In genomic region chr10:134743-135600, GRCh38 we compare ENCODE assay signal across 7 cellular contexts. TPM values are rescaled to one million over a fixed set of nuclear protein-coding genes. Genes with fewer than 3 reads are reported as not detected.
DNase-seq lines count a peak whose midpoint lies in the region; FAIRE-seq and TF ChIP-seq lines count a peak whose summit lies in the region.

TSS of gene ZMYND11 (plus strand) at chr10:135455. CDS start at chr10:180013, 44,558 bp downstream.

- DNase-seq in GM12892 (ENCODE audit: insufficient read length) (peak; percentile 60), HAP-1 (ENCODE audit: low spot score in 2 of 2) (peak; percentile 45 to 74), NB4 (ENCODE audit: low read depth) (peak; percentile 80), H1 (ENCODE audit: low read depth in 1 of 2, low spot score in 2 of 2) (peak in 1 of 2 experiments; percentile 68), mesenteric fat pad (ENCODE audit: low spot score) (peak; percentile 91)
- DNase-seq in activated CD8-positive, alpha-beta memory T cell treated with anti-CD3 and anti-CD28 coated beads for 4 hours (ENCODE audit: low read depth in 2 of 2), result peak; percentile 35 to 42
- DNase-seq in stimulated activated CD8-positive, alpha-beta memory T cell treated with anti-CD3 and anti-CD28 coated beads, Interleukin-15, amount 100 ng/mL, for 48 hours (ENCODE audit: low read depth in 2 of 2), result peak; percentile 41 to 52

- H4K5ac ChIP-seq in H1 (ENCODE audit: insufficient read length, low read depth, low read length), result peak within 1 kb of the TSS; percentile 78

- 1% methylated on average over 58 of the region's 131 CpGs; no CpG with 5 or more reads in 1 of the 2 experiments for WGBS in H1 (ENCODE audit: extremely low coverage in 1 of 2, insufficient coverage in 1 of 2, insufficient read length in 1 of 2, insufficient replicate concordance in 2 of 2, low coverage in 1 of 2, low lambda C conversion rate in 2 of 2, missing lambda C conversion rate in 1 of 2), 2 experiments

- no peaks in the 10 kb centered on the region for H3K36me3 ChIP-seq in HAP-1 (replicated peaks)
- no peaks in the 10 kb centered on the region for H3K36me3 ChIP-seq in H1 (ENCODE audit: control insufficient read depth in 2 of 4, insufficient read depth in 4 of 4, low read length in 3 of 4)

- TF ChIP-seq CTCF in NB4 (IDR thresholded peaks at IDR 0.05; ENCODE audit: low read depth, low read length) (no peak), H1 (IDR thresholded peaks at IDR 0.05; ENCODE audit: control extremely low read depth in 1 of 3, insufficient read depth in 1 of 3, low read depth in 1 of 3, low read length in 3 of 3) (no peak)

- H3K18ac ChIP-seq in H1 (ENCODE audit: extremely low read depth, low read length), result peak within 1 kb of the TSS; percentile 89; the same call in 1 of the 2 replicates

- no peak within 1 kb of the TSS for H2BK120ac ChIP-seq in H1 (replicated peaks; ENCODE audit: low read depth, low read length)

- peaks cover 7 to 13% of the 10 kb centered on the region in 2 experiments for H4K20me1 ChIP-seq in H1 (replicated peaks in 1 of 2; ENCODE audit: control insufficient read depth in 1 of 2, insufficient read depth in 2 of 2, low read length in 2 of 2)

- H3K27me3 ChIP-seq in HAP-1 (ENCODE audit: low read depth), result no peaks in the 10 kb centered on the region
- peaks cover 0 to 15% (median 7%) of the 10 kb centered on the region in 4 experiments; a peak in 5 of 7 replicates for H3K27me3 ChIP-seq in H1 (replicated peaks in 1 of 4; ENCODE audit: control insufficient read depth in 3 of 4, extremely low read depth in 1 of 4, insufficient read depth in 3 of 4, low read length in 3 of 4)

- H4K8ac ChIP-seq in H1 (ENCODE audit: extremely low read depth, insufficient read depth, low read length), result peak within 1 kb of the TSS; percentile 96

- peak within 1 kb of the TSS; percentile 95 for H3K4me2 ChIP-seq in H1 (ENCODE audit: insufficient read depth in 1 of 2, low read depth in 2 of 2, low read length in 2 of 2)

- no peak within 1 kb of the TSS for H3K4ac ChIP-seq in H1 (replicated peaks; ENCODE audit: insufficient read length, low read depth, low read length)

- CTCF ChIA-PET in H1 (lab: Charles Lee; ENCODE audit: partially characterized antibody), result no interaction called here

- H2BK5ac ChIP-seq in H1 (ENCODE audit: low read depth, low read length), result no peak within 1 kb of the TSS

- peak within 1 kb of the TSS; percentile 64 for H2AFZ ChIP-seq in H1 (ENCODE audit: low read length)

- no peak for TF ChIP-seq RAD21 in H1 (IDR thresholded peaks at IDR 0.05 in 1 of 2, conservative IDR thresholded peaks at IDR 0.05 in 1 of 2; ENCODE audit: low read depth in 2 of 2, low read length in 2 of 2)

- peak within 1 kb of the TSS; percentile 72; the same call in 1 of the 2 replicates for H2BK12ac ChIP-seq in H1 (ENCODE audit: low read depth, low read length)

- no peaks in the 10 kb centered on the region for H3K79me1 ChIP-seq in H1 (ENCODE audit: low read depth, low read length)

- 0 out of 2 replicates have a peak within 1 kb of the TSS, but pooled peaks have one; percentile 47 for H2BK15ac ChIP-seq in H1 (ENCODE audit: low read length)

- FAIRE-seq in GM12892 (lab: Jason Lieb, UNC) (no peak), H1 (lab: Jason Lieb, UNC) (no peak)

- peak within 1 kb of the TSS; percentile 81; the same call in 1 of the 2 replicates for H3K27ac ChIP-seq in H1 (ENCODE audit: low read depth, low read length)

- peak within 1 kb of the TSS; percentile 66 to 97 (median 80) for H3K9ac ChIP-seq in H1 (replicated peaks in 1 of 4; ENCODE audit: extremely low read depth in 1 of 4, low read depth in 3 of 4, low read length in 3 of 4)

- H3K4me1 ChIP-seq in HAP-1, result peaks cover 14% of the 10 kb centered on the region
- H3K4me1 ChIP-seq in H1 (replicated peaks in 1 of 4; ENCODE audit: control insufficient read depth in 3 of 4, insufficient read depth in 4 of 4, low read length in 3 of 4), result peaks cover 0 to 4% (median 3%) of the 10 kb centered on the region in 4 experiments; a peak in 4 of 7 replicates

- no peaks in the 10 kb centered on the region for H3K9me3 ChIP-seq in HAP-1
- H3K9me3 ChIP-seq in H1 (ENCODE audit: insufficient read depth in 2 of 2, low read depth in 1 of 2, low read length in 1 of 2), result no peaks in the 10 kb centered on the region

- no peak within 1 kb of the TSS for H2AK5ac ChIP-seq in H1 (ENCODE audit: low read depth, low read length)

- H3K56ac ChIP-seq in H1 (replicated peaks; ENCODE audit: insufficient read length, low read depth, low read length), result peak within 1 kb of the TSS; percentile 51

- H3K23ac ChIP-seq in H1 (ENCODE audit: insufficient read length), result no peak within 1 kb of the TSS

- TF ChIP-seq EP300 in H1 (IDR thresholded peaks at IDR 0.05; ENCODE audit: borderline replicate concordance in 1 of 2, low read depth in 2 of 2, low read length in 2 of 2), result no peak

- POLR2A ChIA-PET in H1 (lab: Charles Lee; ENCODE audit: partially characterized antibody), result interaction anchor here (0.9 to 1.8 kb wide), 5 partner anchors 9 to 287 kb away, joined by 3 to 5 read pairs (median 3); no protein-coding TSS in a partner anchor

- H4K91ac ChIP-seq in H1 (replicated peaks; ENCODE audit: insufficient read length, low read length), result peak within 1 kb of the TSS; percentile 89

- H3K79me2 ChIP-seq in H1 (ENCODE audit: control insufficient read depth in 1 of 2, insufficient read depth in 2 of 2, low read length in 2 of 2), result peaks cover 8 to 38% of the 10 kb centered on the region in 2 experiments

- H3K14ac ChIP-seq in H1 (ENCODE audit: insufficient read length), result no peak within 1 kb of the TSS

- peaks cover 12% of the 10 kb centered on the region for H3K23me2 ChIP-seq in H1 (ENCODE audit: low read depth, low read length)

- H3K4me3 ChIP-seq in HAP-1, result peak within 1 kb of the TSS; percentile 51
- H3K4me3 ChIP-seq in NB4 (ENCODE audit: low read depth, low read length), result peak within 1 kb of the TSS; percentile 85
- peak within 1 kb of the TSS; percentile 71 to 77 (median 74) for H3K4me3 ChIP-seq in H1 (ENCODE audit: extremely low read depth in 1 of 4, insufficient read depth in 2 of 4, low read depth in 3 of 4, low read length in 4 of 4)

- H2BK20ac ChIP-seq in H1 (ENCODE audit: low read length), result no peak within 1 kb of the TSS

- in situ Hi-C loops in HAP-1 (cut with MboI; ENCODE audit: low sequenced_read_pairs), result no loop called here

- 0 out of 2 replicates have a peak, but pooled peaks have one; percentile 43 for TF ChIP-seq POLR2A in GM12892 (IDR thresholded peaks at IDR 0.05; ENCODE audit: low read depth, low read length)
- TF ChIP-seq POLR2A in NB4 (IDR thresholded peaks at IDR 0.05; ENCODE audit: extremely low read depth, insufficient read length), result peak; percentile 40
- TF ChIP-seq POLR2A in H1 (IDR thresholded peaks at IDR 0.05; ENCODE audit: control extremely low read depth in 1 of 2, low read depth in 2 of 2, low read length in 2 of 2), result peak; percentile 24 to 73; a peak in 2 of 3 replicates

TF ChIP-seq in H1, 55 proteins besides CTCF, POLR2A, EP300 and RAD21 (continues in another document):
- no peak for TF ChIP-seq JUN (IDR thresholded peaks at IDR 0.05; ENCODE audit: low read depth, low read length)
- TF ChIP-seq, protein P1, sequence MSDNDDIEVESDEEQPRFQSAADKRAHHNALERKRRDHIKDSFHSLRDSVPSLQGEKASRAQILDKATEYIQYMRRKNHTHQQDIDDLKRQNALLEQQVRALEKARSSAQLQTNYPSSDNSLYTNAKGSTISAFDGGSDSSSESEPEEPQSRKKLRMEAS (IDR thresholded peaks at IDR 0.05), result peak; percentile 46
- no peak for TF ChIP-seq HDAC2 (IDR thresholded peaks at IDR 0.05; ENCODE audit: borderline replicate concordance in 1 of 2, low read depth in 2 of 2, low read length in 2 of 2)
- TF ChIP-seq SIN3A (conservative IDR thresholded peaks at IDR 0.05 in 1 of 2, IDR thresholded peaks at IDR 0.05 in 1 of 2; ENCODE audit: low read depth in 1 of 2, low read length in 2 of 2), result no peak
- TF ChIP-seq RNF2 (IDR thresholded peaks at IDR 0.05; ENCODE audit: borderline replicate concordance, low read depth, low read length, missing control alignments, poor library complexity, severe bottlenecking), result no peak

RNA-seq across cellular contexts. Expression of gene ZMYND11, which starts in this region (rescaled TPM):
- 8.2 TPM for polyA plus RNA-seq in GM12892 (2012; ENCODE audit: missing spikeins)
- 24.3 and 26.6 TPM in 2 replicates for total RNA-seq in H1 (2021; fragmentation: NEBNext Ultra II Directional; extraction: Animal tissue kit (Norgen Biotek cat#: 25700))
- polyA plus RNA-seq in H1 (2011; rRNA removed), result 4.4 and 7.5 TPM in 2 replicates
- 9.0 TPM for polyA plus RNA-seq in H1 (2011; cell fraction: cytosol; rRNA removed)
- polyA plus RNA-seq in H1 (2011; cell fraction: nucleus; rRNA removed), result 11.6 TPM
- 15.7 to 24.8 TPM (median 18.2 TPM) in 4 replicates for polyA plus RNA-seq in H1 (2012, experiment 1 of 2)
- 1.3 TPM for polyA plus RNA-seq in H1 (2012, experiment 2 of 2)
- 14.6 TPM for polyA plus RNA-seq in H1 (2013, experiment 1 of 2)
- polyA plus RNA-seq in H1 (2013, experiment 2 of 2), result 12.8 TPM
- polyA minus RNA-seq in H1 (2011; rRNA and poly(A)+ RNA removed), result 12.1 and 18.5 TPM in 2 replicates
- 8.1 TPM for polyA minus RNA-seq in H1 (2011; cell fraction: cytosol; rRNA and poly(A)+ RNA removed)
- polyA minus RNA-seq in H1 (2011; cell fraction: nucleus; rRNA and poly(A)+ RNA removed), result 32.0 TPM
- total RNA-seq in mesenteric fat pad, result 68.0 TPM
